Comparison of ENCODE assay signal across 1 cellular context in genomic region chr10:124093076-124093773, GRCh38.
TF ChIP-seq lines count a peak whose summit lies in the region.

Gene CHST15, minus strand, starts transcription at chr10:124093598. Its CDS starts 47,386 bp downstream, at chr10:124046212.

TF ChIP-seq in HepG2, 621 proteins besides CTCF, POLR2A, EP300 and RAD21 (continued from another document and continues in another):
- TF ChIP-seq, protein P1, sequence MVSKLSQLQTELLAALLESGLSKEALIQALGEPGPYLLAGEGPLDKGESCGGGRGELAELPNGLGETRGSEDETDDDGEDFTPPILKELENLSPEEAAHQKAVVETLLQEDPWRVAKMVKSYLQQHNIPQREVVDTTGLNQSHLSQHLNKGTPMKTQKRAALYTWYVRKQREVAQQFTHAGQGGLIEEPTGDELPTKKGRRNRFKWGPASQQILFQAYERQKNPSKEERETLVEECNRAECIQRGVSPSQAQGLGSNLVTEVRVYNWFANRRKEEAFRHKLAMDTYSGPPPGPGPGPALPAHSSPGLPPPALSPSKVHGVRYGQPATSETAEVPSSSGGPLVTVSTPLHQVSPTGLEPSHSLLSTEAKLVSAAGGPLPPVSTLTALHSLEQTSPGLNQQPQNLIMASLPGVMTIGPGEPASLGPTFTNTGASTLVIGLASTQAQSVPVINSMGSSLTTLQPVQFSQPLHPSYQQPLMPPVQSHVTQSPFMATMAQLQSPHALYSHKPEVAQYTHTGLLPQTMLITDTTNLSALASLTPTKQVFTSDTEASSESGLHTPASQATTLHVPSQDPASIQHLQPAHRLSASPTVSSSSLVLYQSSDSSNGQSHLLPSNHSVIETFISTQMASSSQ (IDR thresholded peaks at IDR 0.05; ENCODE audit: low read depth), result no peak
- TF ChIP-seq, protein P1 (CRISPR knock-in tag; IDR thresholded peaks at IDR 0.05; ENCODE audit: borderline replicate concordance), result 0 out of 2 replicates have a peak, but pooled peaks have one; percentile 10
- TF ChIP-seq ZNF740 (CRISPR knock-in tag; IDR thresholded peaks at IDR 0.05), result no peak
- peak; percentile 42; the same call in 1 of the 2 replicates for TF ChIP-seq ISL2 (CRISPR knock-in tag; IDR thresholded peaks at IDR 0.05)
- TF ChIP-seq ZNF138 (CRISPR knock-in tag; IDR thresholded peaks at IDR 0.05; ENCODE audit: low read depth), result no peak
- no peak for TF ChIP-seq PRDM4 (CRISPR knock-in tag; IDR thresholded peaks at IDR 0.05; ENCODE audit: borderline replicate concordance)
- TF ChIP-seq HES4 (CRISPR knock-in tag; IDR thresholded peaks at IDR 0.05; ENCODE audit: borderline replicate concordance), result no peak
- no peak for TF ChIP-seq GTF2F1 (IDR thresholded peaks at IDR 0.05; ENCODE audit: low read length)
- TF ChIP-seq, protein P2, sequence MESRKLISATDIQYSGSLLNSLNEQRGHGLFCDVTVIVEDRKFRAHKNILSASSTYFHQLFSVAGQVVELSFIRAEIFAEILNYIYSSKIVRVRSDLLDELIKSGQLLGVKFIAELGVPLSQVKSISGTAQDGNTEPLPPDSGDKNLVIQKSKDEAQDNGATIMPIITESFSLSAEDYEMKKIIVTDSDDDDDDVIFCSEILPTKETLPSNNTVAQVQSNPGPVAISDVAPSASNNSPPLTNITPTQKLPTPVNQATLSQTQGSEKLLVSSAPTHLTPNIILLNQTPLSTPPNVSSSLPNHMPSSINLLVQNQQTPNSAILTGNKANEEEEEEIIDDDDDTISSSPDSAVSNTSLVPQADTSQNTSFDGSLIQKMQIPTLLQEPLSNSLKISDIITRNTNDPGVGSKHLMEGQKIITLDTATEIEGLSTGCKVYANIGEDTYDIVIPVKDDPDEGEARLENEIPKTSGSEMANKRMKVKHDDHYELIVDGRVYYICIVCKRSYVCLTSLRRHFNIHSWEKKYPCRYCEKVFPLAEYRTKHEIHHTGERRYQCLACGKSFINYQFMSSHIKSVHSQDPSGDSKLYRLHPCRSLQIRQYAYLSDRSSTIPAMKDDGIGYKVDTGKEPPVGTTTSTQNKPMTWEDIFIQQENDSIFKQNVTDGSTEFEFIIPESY (CRISPR knock-in tag; IDR thresholded peaks at IDR 0.05), result no peak
- no peak for TF ChIP-seq NFKBIZ (CRISPR knock-in tag; IDR thresholded peaks at IDR 0.05)
- TF ChIP-seq ZNF34 (CRISPR knock-in tag; IDR thresholded peaks at IDR 0.05; ENCODE audit: borderline replicate concordance), result no peak
- no peak for TF ChIP-seq HNF4G (IDR thresholded peaks at IDR 0.05; ENCODE audit: borderline replicate concordance, low read depth, low read length)
- no peak for TF ChIP-seq HNF4G (CRISPR knock-in tag; IDR thresholded peaks at IDR 0.05; ENCODE audit: borderline replicate concordance, low read depth)
- TF ChIP-seq HCFC1 (IDR thresholded peaks at IDR 0.05; ENCODE audit: low read depth, low read length), result no peak
- TF ChIP-seq ZNF101 (CRISPR knock-in tag; IDR thresholded peaks at IDR 0.05; ENCODE audit: borderline replicate concordance, low read depth), result no peak
- TF ChIP-seq PLRG1 (conservative IDR thresholded peaks at IDR 0.05), result no peak
- no peak for TF ChIP-seq ZSCAN20 (CRISPR knock-in tag; IDR thresholded peaks at IDR 0.05; ENCODE audit: borderline replicate concordance)
- TF ChIP-seq SRY (CRISPR knock-in tag; IDR thresholded peaks at IDR 0.05), result no peak
- TF ChIP-seq NFYB (CRISPR knock-in tag; IDR thresholded peaks at IDR 0.05), result 0 out of 2 replicates have a peak, but pooled peaks have one; percentile 28
- no peak for TF ChIP-seq KLF16 (CRISPR knock-in tag; IDR thresholded peaks at IDR 0.05)
- TF ChIP-seq ZNF775 (CRISPR knock-in tag; IDR thresholded peaks at IDR 0.05; ENCODE audit: borderline replicate concordance), result no peak
- no peak for TF ChIP-seq FOXJ3 (CRISPR knock-in tag; IDR thresholded peaks at IDR 0.05; ENCODE audit: borderline replicate concordance)
- TF ChIP-seq TERF1 (CRISPR knock-in tag; IDR thresholded peaks at IDR 0.05), result no peak
- TF ChIP-seq ZNF569 (CRISPR knock-in tag; IDR thresholded peaks at IDR 0.05; ENCODE audit: borderline replicate concordance), result no peak
- TF ChIP-seq, protein P3, sequence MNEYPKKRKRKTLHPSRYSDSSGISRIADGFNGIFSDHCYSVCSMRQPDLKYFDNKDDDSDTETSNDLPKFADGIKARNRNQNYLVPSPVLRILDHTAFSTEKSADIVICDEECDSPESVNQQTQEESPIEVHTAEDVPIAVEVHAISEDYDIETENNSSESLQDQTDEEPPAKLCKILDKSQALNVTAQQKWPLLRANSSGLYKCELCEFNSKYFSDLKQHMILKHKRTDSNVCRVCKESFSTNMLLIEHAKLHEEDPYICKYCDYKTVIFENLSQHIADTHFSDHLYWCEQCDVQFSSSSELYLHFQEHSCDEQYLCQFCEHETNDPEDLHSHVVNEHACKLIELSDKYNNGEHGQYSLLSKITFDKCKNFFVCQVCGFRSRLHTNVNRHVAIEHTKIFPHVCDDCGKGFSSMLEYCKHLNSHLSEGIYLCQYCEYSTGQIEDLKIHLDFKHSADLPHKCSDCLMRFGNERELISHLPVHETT (CRISPR knock-in tag; conservative IDR thresholded peaks at IDR 0.05), result peak; percentile 43; the same call in 1 of the 2 replicates
- TF ChIP-seq ZNF274 (CRISPR knock-in tag; IDR thresholded peaks at IDR 0.05), result no peak
- TF ChIP-seq GATA4 (IDR thresholded peaks at IDR 0.05; ENCODE audit: borderline replicate concordance, low read depth), result no peak
- no peak for TF ChIP-seq CBX1 (IDR thresholded peaks at IDR 0.05; ENCODE audit: low read depth)
- TF ChIP-seq, protein P4, sequence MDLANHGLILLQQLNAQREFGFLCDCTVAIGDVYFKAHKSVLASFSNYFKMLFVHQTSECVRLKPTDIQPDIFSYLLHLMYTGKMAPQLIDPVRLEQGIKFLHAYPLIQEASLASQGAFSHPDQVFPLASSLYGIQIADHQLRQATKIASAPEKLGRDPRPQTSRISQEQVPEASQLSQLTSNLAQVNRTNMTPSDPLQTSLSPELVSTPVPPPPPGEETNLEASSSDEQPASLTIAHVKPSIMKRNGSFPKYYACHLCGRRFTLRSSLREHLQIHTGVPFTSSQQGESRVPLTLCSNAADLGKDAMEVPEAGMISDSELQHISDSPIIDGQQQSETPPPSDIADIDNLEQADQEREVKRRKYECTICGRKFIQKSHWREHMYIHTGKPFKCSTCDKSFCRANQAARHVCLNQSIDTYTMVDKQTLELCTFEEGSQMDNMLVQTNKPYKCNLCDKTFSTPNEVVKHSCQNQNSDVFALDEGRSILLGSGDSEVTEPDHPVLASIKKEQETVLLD (CRISPR knock-in tag; IDR thresholded peaks at IDR 0.05; ENCODE audit: low read depth), result no peak
- no peak for TF ChIP-seq NONO (IDR thresholded peaks at IDR 0.05)
- TF ChIP-seq NONO (CRISPR knock-in tag; conservative IDR thresholded peaks at IDR 0.05), result no peak
- TF ChIP-seq ZNF335 (CRISPR knock-in tag; IDR thresholded peaks at IDR 0.05), result 0 out of 2 replicates have a peak, but pooled peaks have one; percentile 27
- TF ChIP-seq ZNF878 (CRISPR knock-in tag; IDR thresholded peaks at IDR 0.05), result no peak
- TF ChIP-seq, protein P5, sequence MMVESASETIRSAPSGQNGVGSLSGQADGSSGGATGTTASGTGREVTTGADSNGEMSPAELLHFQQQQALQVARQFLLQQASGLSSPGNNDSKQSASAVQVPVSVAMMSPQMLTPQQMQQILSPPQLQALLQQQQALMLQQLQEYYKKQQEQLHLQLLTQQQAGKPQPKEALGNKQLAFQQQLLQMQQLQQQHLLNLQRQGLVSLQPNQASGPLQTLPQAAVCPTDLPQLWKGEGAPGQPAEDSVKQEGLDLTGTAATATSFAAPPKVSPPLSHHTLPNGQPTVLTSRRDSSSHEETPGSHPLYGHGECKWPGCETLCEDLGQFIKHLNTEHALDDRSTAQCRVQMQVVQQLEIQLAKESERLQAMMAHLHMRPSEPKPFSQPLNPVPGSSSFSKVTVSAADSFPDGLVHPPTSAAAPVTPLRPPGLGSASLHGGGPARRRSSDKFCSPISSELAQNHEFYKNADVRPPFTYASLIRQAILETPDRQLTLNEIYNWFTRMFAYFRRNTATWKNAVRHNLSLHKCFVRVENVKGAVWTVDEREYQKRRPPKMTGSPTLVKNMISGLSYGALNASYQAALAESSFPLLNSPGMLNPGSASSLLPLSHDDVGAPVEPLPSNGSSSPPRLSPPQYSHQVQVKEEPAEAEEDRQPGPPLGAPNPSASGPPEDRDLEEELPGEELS (CRISPR knock-in tag; IDR thresholded peaks at IDR 0.05), result peak; percentile 68
- TF ChIP-seq RCOR2 (CRISPR knock-in tag; IDR thresholded peaks at IDR 0.05), result no peak
- peak; percentile 82 for TF ChIP-seq MED1 (CRISPR knock-in tag; IDR thresholded peaks at IDR 0.05)
- TF ChIP-seq POLR2G (IDR thresholded peaks at IDR 0.05; ENCODE audit: low read depth, low read length), result peak; percentile 65
- TF ChIP-seq E2F2 (CRISPR knock-in tag; IDR thresholded peaks at IDR 0.05; ENCODE audit: borderline replicate concordance), result no peak
- no peak for TF ChIP-seq THAP8 (CRISPR knock-in tag; IDR thresholded peaks at IDR 0.05; ENCODE audit: borderline replicate concordance)
- no peak for TF ChIP-seq NFE2L1 (CRISPR knock-in tag; IDR thresholded peaks at IDR 0.05; ENCODE audit: borderline replicate concordance)
- no peak for TF ChIP-seq NFRKB (IDR thresholded peaks at IDR 0.05)
- TF ChIP-seq ZNF709 (CRISPR knock-in tag; IDR thresholded peaks at IDR 0.05), result no peak; the same call in 1 of the 2 replicates
- TF ChIP-seq, protein P6, sequence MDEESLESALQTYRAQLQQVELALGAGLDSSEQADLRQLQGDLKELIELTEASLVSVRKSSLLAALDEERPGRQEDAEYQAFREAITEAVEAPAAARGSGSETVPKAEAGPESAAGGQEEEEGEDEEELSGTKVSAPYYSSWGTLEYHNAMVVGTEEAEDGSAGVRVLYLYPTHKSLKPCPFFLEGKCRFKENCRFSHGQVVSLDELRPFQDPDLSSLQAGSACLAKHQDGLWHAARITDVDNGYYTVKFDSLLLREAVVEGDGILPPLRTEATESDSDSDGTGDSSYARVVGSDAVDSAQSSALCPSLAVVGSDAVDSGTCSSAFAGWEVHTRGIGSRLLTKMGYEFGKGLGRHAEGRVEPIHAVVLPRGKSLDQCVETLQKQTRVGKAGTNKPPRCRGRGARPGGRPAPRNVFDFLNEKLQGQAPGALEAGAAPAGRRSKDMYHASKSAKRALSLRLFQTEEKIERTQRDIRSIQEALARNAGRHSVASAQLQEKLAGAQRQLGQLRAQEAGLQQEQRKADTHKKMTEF (CRISPR knock-in tag; IDR thresholded peaks at IDR 0.05), result 0 out of 2 replicates have a peak, but pooled peaks have one; percentile 53
